ENCODE assay signal across 6 cellular contexts in genomic region chr16:648071-648785, GRCh38. TPM values are rescaled to one million over a fixed set of nuclear protein-coding genes. Genes with fewer than 3 reads are reported as not detected.
DNase-seq lines count a peak whose midpoint lies in the region; TF ChIP-seq lines count a peak whose summit lies in the region.

No MANE protein-coding gene starts in this region.

- H3K4me1 ChIP-seq in PC-9 (replicated peaks; ENCODE audit: insufficient read depth) (peaks cover 60% of the 10 kb centered on the region), ectodermal cell (ENCODE audit: control insufficient read depth, insufficient read depth, low read length) (no peaks in the 10 kb centered on the region), sigmoid colon (peaks cover 0 to 45% (median 37%) of the 10 kb centered on the region in 4 donors)

- 53 to 58% methylated on average over 25 of the region's 25 CpGs for WGBS in ectodermal cell, 2 experiments
- 10 to 28% methylated on average over 25 of the region's 25 CpGs for WGBS in sigmoid colon, 2 donors

- peaks cover 62% of the 10 kb centered on the region for H3K79me2 ChIP-seq in PC-9 (ENCODE audit: low read depth)

- TF ChIP-seq EP300 in sigmoid colon (IDR thresholded peaks at IDR 0.05), result no peak

- TF ChIP-seq CTCF in PC-9 (conservative IDR thresholded peaks at IDR 0.05), result peak; percentile 73
- peak in 1 of 4 experiments; percentile 6 for TF ChIP-seq CTCF in sigmoid colon (IDR thresholded peaks at IDR 0.05)

- H3K9me3 ChIP-seq in PC-9 (ENCODE audit: insufficient read depth, low read depth) (no peaks in the 10 kb centered on the region), ectodermal cell (ENCODE audit: control insufficient read depth, low read length) (no peaks in the 10 kb centered on the region), sigmoid colon (no peaks in the 10 kb centered on the region)

- peaks cover 17% of the 10 kb centered on the region; the same call in 1 of the 2 replicates for H4K20me1 ChIP-seq in PC-9 (ENCODE audit: insufficient read depth)

- BruUV-seq in PC-9 (replicated peaks; lab: Mats Ljungman, UMichigan), result TSS peak; percentile 72

- H3K9me2 ChIP-seq in PC-9 (ENCODE audit: insufficient read depth), result no peaks in the 10 kb centered on the region

- CTCF ChIA-PET in PC-9 (lab: Charles Lee), result interaction anchor here (0.6 kb wide), 2 partner anchors 261 to 266 kb away, joined by 4 to 7 read pairs; no protein-coding TSS in a partner anchor

- POLR2A ChIA-PET in PC-9 (lab: Charles Lee; ENCODE audit: unreplicated experiment), result interaction anchor here (0.6 to 1.0 kb wide), 2 partner anchors 12 to 32 kb away, joined by 3 to 5 read pairs; partner anchors contain the start of gene STUB1

- H3F3A ChIP-seq in PC-9 (ENCODE audit: insufficient read depth, low read depth), result peaks cover 33% of the 10 kb centered on the region

- intact Hi-C loops in PC-9 (cut with micrococcal nuclease; ENCODE audit: unreplicated experiment) (loop anchor here (2.0 to 10.0 kb wide), 2 partner anchors 121 to 263 kb away; partner anchors contain the start of genes CAPN15 and PGAP6), sigmoid colon (cut with DNase I) (no loop called here)

- peak overlapping the region; percentile 92 for H3K4me2 ChIP-seq in PC-9

- H3K36me3 ChIP-seq in PC-9 (ENCODE audit: low read depth) (no peaks in the 10 kb centered on the region), ectodermal cell (ENCODE audit: control insufficient read depth, insufficient read depth, low read length) (no peaks in the 10 kb centered on the region), sigmoid colon (peaks cover 0 to 13% (median 0%) of the 10 kb centered on the region in 4 donors)

- peak overlapping the region; percentile 85 for H3K4me3 ChIP-seq in PC-9
- peak overlapping the region; percentile 70 for H3K4me3 ChIP-seq in ectodermal cell (ENCODE audit: insufficient read depth, low read depth, low read length)
- H3K4me3 ChIP-seq in sigmoid colon, result peak overlapping the region; percentile 59 to 84 (median 66)

- TF ChIP-seq POLR2A in sigmoid colon (IDR thresholded peaks at IDR 0.05), result no peak

- no peaks in the 10 kb centered on the region for H3K27me3 ChIP-seq in PC-9 (ENCODE audit: insufficient read depth, low read depth)
- H3K27me3 ChIP-seq in ectodermal cell (ENCODE audit: control insufficient read depth, insufficient read depth, low read length, poor library complexity, severe bottlenecking), result peaks cover 11% of the 10 kb centered on the region
- no peaks in the 10 kb centered on the region for H3K27me3 ChIP-seq in sigmoid colon

- H3K27ac ChIP-seq in PC-9 (peak overlapping the region; percentile 82), ectodermal cell (ENCODE audit: insufficient read depth, low read depth, low read length, poor library complexity, severe bottlenecking) (no peak overlapping the region), sigmoid colon (peak overlapping the region; percentile 78 to 91 (median 90))

- peak overlapping the region; percentile 90; the same call in 1 of the 2 replicates for H2AFZ ChIP-seq in PC-9

- DNase-seq in H4 (ENCODE audit: low spot score), result peak; percentile 21
- peak in 1 of 2 experiments; percentile 67 for DNase-seq in PC-9
- no peak for DNase-seq in sigmoid colon
- no peak for DNase-seq in hepatic stellate cell (ENCODE audit: low spot score)
- no peak for DNase-seq in epidermal melanocyte (ENCODE audit: insufficient read length, low spot score)

RNA-seq across cellular contexts. Expression of gene WDR90, which starts 0.9 kb away (rescaled TPM):
- 2.5 and 4.8 TPM in 2 replicates for total RNA-seq in H4 (2014; rRNA removed; shearing (Covaris generic))
- total RNA-seq in PC-9 (2021), result 118 and 126 TPM in 2 replicates
- polyA plus RNA-seq in ectodermal cell (2013, experiment 1 of 4), result 65.7 TPM
- 67.4 TPM for polyA plus RNA-seq in ectodermal cell (2013, experiment 2 of 4)
- 42.8 TPM for polyA plus RNA-seq in ectodermal cell (2013, experiment 3 of 4)
- polyA plus RNA-seq in ectodermal cell (2013, experiment 4 of 4), result 52.4 TPM
- total RNA-seq in sigmoid colon, result 10 to 100 TPM in 3 of 4 donors, 1 to 10 TPM in 1; 6.6 to 37.1 (median 13.7) TPM
- polyA plus RNA-seq in sigmoid colon, result 10 to 100 TPM in 1 of 3 donors, 1 to 10 TPM in 2; 5.4 to 49.0 (median 7.2) TPM

RNA-seq across cellular contexts. Expression of gene MCRIP2, which starts 6.6 kb away (rescaled TPM):
- total RNA-seq in H4 (2014; rRNA removed; shearing (Covaris generic)), result 11.9 and 14.5 TPM in 2 replicates
- 64.2 and 69.6 TPM in 2 replicates for total RNA-seq in PC-9 (2021)
- polyA plus RNA-seq in ectodermal cell (2013, experiment 1 of 4), result 6.4 TPM
- polyA plus RNA-seq in ectodermal cell (2013, experiment 2 of 4), result 5.7 TPM
- polyA plus RNA-seq in ectodermal cell (2013, experiment 3 of 4), result 7.8 TPM
- polyA plus RNA-seq in ectodermal cell (2013, experiment 4 of 4), result 8.3 TPM
- 10 to 100 TPM; 52.1 to 63.4 (median 55.6) TPM for total RNA-seq in sigmoid colon
- 100 to 1,000 TPM; 106 to 132 (median 131) TPM for polyA plus RNA-seq in sigmoid colon

RNA-seq across cellular contexts. Expression of gene METTL26, which starts 12.1 kb away (rescaled TPM):
- 85.7 and 112 TPM in 2 replicates for total RNA-seq in H4 (2014; rRNA removed; shearing (Covaris generic))
- 144 and 158 TPM in 2 replicates for total RNA-seq in PC-9 (2021)
- 57.5 TPM for polyA plus RNA-seq in ectodermal cell (2013, experiment 1 of 4)
- 60.6 TPM for polyA plus RNA-seq in ectodermal cell (2013, experiment 2 of 4)
- 67.3 TPM for polyA plus RNA-seq in ectodermal cell (2013, experiment 3 of 4)
- 70.6 TPM for polyA plus RNA-seq in ectodermal cell (2013, experiment 4 of 4)
- total RNA-seq in sigmoid colon, result 100 to 1,000 TPM; 101 to 163 (median 157) TPM
- 100 to 1,000 TPM in 1 of 3 donors, 10 to 100 TPM in 2; 79.5 to 132 (median 87.1) TPM for polyA plus RNA-seq in sigmoid colon

RNA-seq across cellular contexts. Expression of gene WFIKKN1, which starts 17.4 kb away (rescaled TPM):
- not detected in 2 replicates for total RNA-seq in H4 (2014; rRNA removed; shearing (Covaris generic))
- 6.9 and 9.2 TPM in 2 replicates for total RNA-seq in PC-9 (2021)
- polyA plus RNA-seq in ectodermal cell (2013, experiment 1 of 4), result 23.1 TPM
- 30.3 TPM for polyA plus RNA-seq in ectodermal cell (2013, experiment 2 of 4)
- polyA plus RNA-seq in ectodermal cell (2013, experiment 3 of 4), result 31.3 TPM
- polyA plus RNA-seq in ectodermal cell (2013, experiment 4 of 4), result 34.0 TPM
- total RNA-seq in sigmoid colon, result 1 to 10 TPM in 1 of 4 donors, under 1 TPM in 3; 0.27 to 1.4 (median 0.43) TPM
- polyA plus RNA-seq in sigmoid colon, result under 1 TPM; 0.46 to 0.80 (median 0.60) TPM

RNA-seq across cellular contexts. Expression of gene RHOT2, which starts 19.7 kb away (rescaled TPM):
- 6.5 and 32.0 TPM in 2 replicates for total RNA-seq in H4 (2014; rRNA removed; shearing (Covaris generic))
- 143 and 173 TPM in 2 replicates for total RNA-seq in PC-9 (2021)
- polyA plus RNA-seq in ectodermal cell (2013, experiment 1 of 4), result 131 TPM
- polyA plus RNA-seq in ectodermal cell (2013, experiment 2 of 4), result 108 TPM
- polyA plus RNA-seq in ectodermal cell (2013, experiment 3 of 4), result 106 TPM
- 113 TPM for polyA plus RNA-seq in ectodermal cell (2013, experiment 4 of 4)
- total RNA-seq in sigmoid colon, result 10 to 100 TPM; 35.3 to 58.8 (median 48.8) TPM
- polyA plus RNA-seq in sigmoid colon, result 100 to 1,000 TPM in 1 of 3 donors, 10 to 100 TPM in 2; 48.3 to 159 (median 52.9) TPM
